In the genomic region with DNA sequence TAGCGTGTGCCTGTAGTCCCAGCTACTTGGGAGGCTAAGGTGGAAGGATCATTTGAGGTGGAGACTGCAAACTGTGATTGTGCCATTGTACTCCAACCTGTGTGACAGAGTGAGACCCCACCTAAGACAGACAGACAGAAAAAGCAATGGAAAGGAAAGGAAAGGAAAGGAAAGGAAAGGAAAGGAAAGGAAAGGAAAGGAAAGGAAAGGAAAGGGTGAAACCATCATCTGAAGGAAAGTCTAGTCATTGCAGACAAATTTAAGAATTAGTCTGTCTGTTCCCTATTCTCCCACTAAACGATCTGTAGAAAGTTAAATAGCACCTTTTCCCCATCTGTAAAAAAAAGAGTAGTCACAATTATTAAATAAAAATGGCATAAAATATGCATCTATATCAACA, we compare ENCODE assay signal across 35 cellular contexts.
"Had no signal": no experiment of that assay in that cellular context is flagged by ENCODE, and none has a peak within 500 bp of the region (broad histone marks: within the 10 kb centered on the region; RNA-seq: fewer than 3 reads in every experiment).

No MANE protein-coding gene starts in this region.

- H3K27me3 ChIP-seq: MG63 had no signal

- H3K36me3 ChIP-seq: MG63 had no signal

- H3K4me3 ChIP-seq: MG63 had no signal

- DNase-seq: Karpas-422, Kasumi-1, MG63, MM.1S, MV-4-11, NCI-H1048, NCI-H1092, NCI-H1092 treated with DMSO at 0.1 percent for 48 hours, NCI-H1105, NCI-H1105 treated with DMSO at 0.1 percent for 48 hours, NCI-H1417, NCI-H1417 treated with DMSO at 0.1 percent for 48 hours, NCI-H1436, NCI-H1436 treated with DMSO at 0.1 percent for 48 hours, NCI-H146, NCI-H1694, NCI-H1694 treated with DMSO at 0.1 percent for 48 hours, NCI-H187, NCI-H187 treated with DMSO at 0.1 percent for 48 hours, NCI-H1930, NCI-H2029, NCI-H2081, NCI-H2081 treated with DMSO at 0.1 percent for 48 hours, NCI-H2107, NCI-H2171, NCI-H2171 treated with DMSO at 0.1 percent for 48 hours, NCI-H2227 treated with DMSO at 0.1 percent for 48 hours, NCI-H226, NCI-H345, NCI-H446, NCI-H446 treated with DMSO at 0.1 percent for 48 hours, NCI-H510A, NCI-H510A treated with DMSO at 0.1 percent for 48 hours, NCI-H524, NCI-H524 treated with DMSO at 0.1 percent for 48 hours had no signal

- H3K9me3 ChIP-seq: MG63 had no signal
